In genomic region chr15:43404130-43404529, GRCh38 we compare ENCODE assay signal across 16 cellular contexts. TPM values are rescaled to one million over a fixed set of nuclear protein-coding genes. Genes with fewer than 3 reads are reported as not detected.
DNase-seq lines count a peak whose midpoint lies in the region; ATAC-seq and TF ChIP-seq lines count a peak whose summit lies in the region.
"Had no signal": no experiment of that assay in that cellular context is flagged by ENCODE, and none has a peak within 500 bp of the region (broad histone marks: within the 10 kb centered on the region; RNA-seq: fewer than 3 reads in every experiment).

No MANE protein-coding gene starts in this region.

- no peak overlapping the region for H3K4me2 ChIP-seq in trophoblast cell (ENCODE audit: low read length)

- no peak overlapping the region for H2AK5ac ChIP-seq in trophoblast cell (ENCODE audit: low read length)

- no CpG with 5 or more reads among the region's 5 CpGs for WGBS in trophoblast cell (ENCODE audit: extremely low coverage, insufficient coverage, insufficient read length)

- no peak overlapping the region for H3K4ac ChIP-seq in trophoblast cell (ENCODE audit: low read depth, low read length)

- no peaks in the 10 kb centered on the region for H3K4me1 Mint-ChIP-seq in CD4-positive, alpha-beta T cell (ENCODE audit: low read depth)

- H3K18ac ChIP-seq in trophoblast cell (ENCODE audit: low read length) = no peak overlapping the region

- no peak for ATAC-seq in CD4-positive, alpha-beta T cell (ENCODE audit: poor library complexity)
- ATAC-seq: GM12878 had no signal

- intact Hi-C loops in CD4-positive, alpha-beta T cell (cut with DNase I, micrococcal nuclease) = no loop called here
- intact Hi-C loops in dorsolateral prefrontal cortex (cut with DNase I) = no loop called here

- H3K4me3 ChIP-seq in dorsolateral prefrontal cortex (no peak overlapping the region), trophoblast cell (ENCODE audit: low read depth, low read length) (no peak overlapping the region)
- H3K4me3 ChIP-seq: GM12878 had no signal

- TF ChIP-seq CTCF in CD4-positive, alpha-beta T cell (IDR thresholded peaks at IDR 0.05) = no peak
- no peak for TF ChIP-seq CTCF in dorsolateral prefrontal cortex (IDR thresholded peaks at IDR 0.05 in 54 of 56, conservative IDR thresholded peaks at IDR 0.05 in 2 of 56; ENCODE audit: low read depth in 1 of 56, partially characterized antibody in 56 of 56)

- H3K36me3 Mint-ChIP-seq in CD4-positive, alpha-beta T cell (ENCODE audit: low read depth) = peaks cover 93% of the 10 kb centered on the region

- H3K27me3 Mint-ChIP-seq in CD4-positive, alpha-beta T cell = no peaks in the 10 kb centered on the region

- no peak overlapping the region for H2BK5ac ChIP-seq in trophoblast cell (ENCODE audit: low read depth, low read length, poor library complexity)

- H2BK12ac ChIP-seq in trophoblast cell (ENCODE audit: low read length) = no peak overlapping the region

- peak overlapping the region; percentile 54 for H3K27ac Mint-ChIP-seq in CD4-positive, alpha-beta T cell

- H3K4me3 Mint-ChIP-seq in CD4-positive, alpha-beta T cell = no peak overlapping the region

- H4K12ac ChIP-seq in trophoblast cell (ENCODE audit: low read depth, low read length) = no peak overlapping the region

- H3K36me3 ChIP-seq in trophoblast cell (ENCODE audit: control insufficient read depth in 1 of 2, insufficient read depth in 2 of 2, low read length in 2 of 2) = peaks cover 21 to 46% of the 10 kb centered on the region in 2 experiments

- POLR2A ChIA-PET in CD4-positive, alpha-beta T cell (lab: Charles Lee) = no interaction called here

- no peaks in the 10 kb centered on the region for H3K79me2 ChIP-seq in trophoblast cell (ENCODE audit: control insufficient read depth, insufficient read depth, low read length, poor library complexity)

- DNase-seq in Ammon's horn (ENCODE audit: low spot score) (peak; percentile 27), dorsolateral prefrontal cortex (peak in 5 of 10 donors; percentile 17 to 53 (median 49)), trophoblast cell (peak; percentile 49 to 79), UCSD-AML1 (lab: John Stamatoyannopoulos, UW; ENCODE audit: unreplicated experiment) (no peak)
- no peak for DNase-seq in CD4-positive, alpha-beta T cell
- no peak for DNase-seq in effector CD4-positive, alpha-beta T cell
- DNase-seq in stimulated activated CD4-positive, alpha-beta T cell treated with anti-CD3 and anti-CD28 coated beads, Interleukin-4, amount 100 ng/mL, for 24 hours = no peak
- DNase-seq: ACHN, AML-193, GDM1, HCEC 1CT, NCI-H187, NCI-H345, NCI-H69, SHP77 had no signal

- no peak overlapping the region for H2BK120ac ChIP-seq in trophoblast cell (ENCODE audit: insufficient read depth, low read length, poor library complexity)

- CTCF ChIA-PET in CD4-positive, alpha-beta T cell (lab: Charles Lee) = no interaction called here

- no peaks in the 10 kb centered on the region for H3K9me3 ChIP-seq in CD4-positive, alpha-beta T cell (ENCODE audit: control insufficient read depth, low read length)
- no peaks in the 10 kb centered on the region for H3K9me3 ChIP-seq in trophoblast cell (ENCODE audit: insufficient read depth, low read depth, low read length)

- H3K27me3 ChIP-seq in CD4-positive, alpha-beta T cell (ENCODE audit: control insufficient read depth, insufficient read depth, low read length) = no peaks in the 10 kb centered on the region
- H3K27me3 ChIP-seq in dorsolateral prefrontal cortex (no peaks in the 10 kb centered on the region), trophoblast cell (ENCODE audit: insufficient read depth, low read length) (no peaks in the 10 kb centered on the region)

- no peaks in the 10 kb centered on the region for H3K79me1 ChIP-seq in trophoblast cell (ENCODE audit: low read length)

- H3K23ac ChIP-seq in trophoblast cell (ENCODE audit: low read length) = no peak overlapping the region

- no peak overlapping the region for H2AFZ ChIP-seq in trophoblast cell (ENCODE audit: insufficient read depth, low read length, poor library complexity)

- no peak overlapping the region for H3K9ac ChIP-seq in trophoblast cell (ENCODE audit: low read length)

- peaks cover 0 to 5% of the 10 kb centered on the region in 2 experiments for H3K4me1 ChIP-seq in trophoblast cell (ENCODE audit: control insufficient read depth in 1 of 2, insufficient read depth in 2 of 2, low read length in 2 of 2)

- no peak overlapping the region for H4K91ac ChIP-seq in trophoblast cell (ENCODE audit: low read depth, low read length)

- no peaks in the 10 kb centered on the region for H3K9me3 Mint-ChIP-seq in CD4-positive, alpha-beta T cell

- no peak overlapping the region for H3K27ac ChIP-seq in CD4-positive, alpha-beta T cell (ENCODE audit: low read depth, low read length)
- peak overlapping the region in 30 of 59 donors; percentile 8 to 82 (median 55) for H3K27ac ChIP-seq in dorsolateral prefrontal cortex
- H3K27ac ChIP-seq in trophoblast cell (ENCODE audit: low read depth, low read length) = no peak overlapping the region

- H4K8ac ChIP-seq in trophoblast cell (ENCODE audit: low read depth, low read length) = no peak overlapping the region

- H3K14ac ChIP-seq in trophoblast cell (ENCODE audit: low read length) = no peak overlapping the region

RNA-seq across cellular contexts. Expression of gene TUBGCP4, which starts 33.2 kb away (rescaled TPM):
- 1 to 10 TPM; 4.1 to 5.9 TPM for total RNA-seq in CD4-positive, alpha-beta T cell
- total RNA-seq in dorsolateral prefrontal cortex = 10 to 100 TPM; 19.0 to 42.6 (median 29.7) TPM
- 8.9 and 9.6 TPM in 2 replicates for polyA plus RNA-seq in trophoblast cell (2013)

RNA-seq across cellular contexts. Expression of gene ZSCAN29, which starts 33.3 kb away (rescaled TPM):
- 1 to 10 TPM; 7.1 to 7.4 TPM for total RNA-seq in CD4-positive, alpha-beta T cell
- 10 to 100 TPM; 16.1 to 41.9 (median 26.0) TPM for total RNA-seq in dorsolateral prefrontal cortex
- 13.8 and 14.2 TPM in 2 replicates for polyA plus RNA-seq in trophoblast cell (2013)

Comparison
In these comparisons a context has a peak if more than half of its experiments do, and no peak if none do; other contexts are left out.
1. DNase-seq: peak in Ammon's horn (single experiment) and trophoblast cell (2 of 2); none in CD4-positive, alpha-beta T cell (0 of 10), effector CD4-positive, alpha-beta T cell (single experiment), UCSD-AML1 (single experiment) and stimulated activated CD4-positive, alpha-beta T cell treated with anti-CD3 and anti-CD28 coated beads, Interleukin-4, amount 100 ng/mL, for 24 hours (single experiment).
2. H3K27ac ChIP-seq: peak in dorsolateral prefrontal cortex (30 of 59); none in CD4-positive, alpha-beta T cell (single experiment) and trophoblast cell (single experiment).